ENCODE assay signal across 8 cellular contexts in the genomic region with DNA sequence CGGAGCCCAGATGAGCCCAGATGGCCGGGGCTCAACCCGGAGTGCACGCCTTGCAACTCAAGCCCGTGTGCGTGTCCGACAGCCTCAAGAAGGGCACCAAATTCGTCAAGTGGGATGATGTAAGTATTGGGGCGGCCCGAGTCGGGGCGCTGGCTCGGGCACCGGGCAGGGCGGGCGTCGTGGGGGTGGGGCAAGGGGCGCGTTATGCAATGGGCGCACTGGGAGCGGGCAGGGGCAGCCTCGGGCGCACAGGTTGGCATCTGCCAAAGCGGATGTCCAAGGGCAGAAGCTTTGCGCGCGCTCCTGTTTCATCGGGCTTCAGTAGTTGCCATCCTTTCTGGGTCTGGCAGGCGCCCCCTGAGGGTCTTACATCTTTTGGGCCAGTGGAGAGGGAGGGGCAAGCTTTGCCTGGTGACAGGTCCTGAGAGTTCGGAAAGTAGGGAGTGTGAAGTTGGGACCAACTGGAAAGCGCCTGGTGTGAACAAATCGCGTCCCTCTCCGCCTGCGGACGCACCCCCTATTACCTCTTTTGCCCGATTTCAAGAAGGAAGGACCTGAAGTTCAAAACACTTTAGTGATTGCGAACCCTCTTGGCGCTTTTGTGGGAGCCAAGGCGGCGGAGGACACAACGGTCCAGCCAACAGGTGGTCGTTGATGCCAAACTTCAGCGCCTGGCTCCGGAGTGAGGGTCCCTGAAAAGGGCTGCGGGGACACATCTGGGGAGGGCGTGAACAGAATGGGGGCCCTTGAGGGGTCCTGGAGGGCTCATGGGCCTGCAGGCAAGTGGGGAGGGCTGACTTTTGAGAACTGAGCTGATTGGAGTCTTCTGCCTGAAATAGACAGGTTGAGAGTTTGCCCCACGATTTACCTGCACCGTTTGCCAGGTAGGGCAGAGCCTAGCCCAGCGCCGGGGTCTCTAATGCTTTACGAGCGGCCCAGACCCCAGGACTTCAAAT. TPM values are rescaled to one million over a fixed set of nuclear protein-coding genes. Genes with fewer than 3 reads are reported as not detected.
DNase-seq lines count a peak whose midpoint lies in the region; ATAC-seq and TF ChIP-seq lines count a peak whose summit lies in the region.

No MANE protein-coding gene starts in this region.

- ATAC-seq in heart left ventricle, result peak in 2 of 4 donors; percentile 21 to 44
- no peak for ATAC-seq in HG03196 (IDR thresholded peaks at IDR 0.05; ENCODE audit: unreplicated experiment)
- ATAC-seq in HG02970 (IDR thresholded peaks at IDR 0.05; ENCODE audit: low FRiP score, unreplicated experiment), result no peak

- H3K9me3 ChIP-seq in heart left ventricle (no peaks in the 10 kb centered on the region), parathyroid adenoma (ENCODE audit: control insufficient read depth, low read length) (no peaks in the 10 kb centered on the region)

- no peaks in the 10 kb centered on the region for H3K36me3 Mint-ChIP-seq in activated naive CD4-positive, alpha-beta T cell treated with anti-CD3 and anti-CD28 coated beads, Interleukin-2, amount 10 ng/mL, durations not matched to agents 7 days and 5 days

- peaks cover 27% of the 10 kb centered on the region for H3K79me2 ChIP-seq in parathyroid adenoma

- H3K27ac ChIP-seq in heart left ventricle, result peak overlapping the region; percentile 53 to 91 (median 82)
- H3K27ac ChIP-seq in parathyroid adenoma, result peak overlapping the region; percentile 51

- H3K4me3 ChIP-seq in HFF-Myc (replicated peaks; ENCODE audit: low read depth, low read length), result peak overlapping the region; percentile 68
- H3K4me3 ChIP-seq in heart left ventricle, result peak overlapping the region; percentile 59 to 97 (median 78)
- peak overlapping the region; percentile 75 for H3K4me3 ChIP-seq in parathyroid adenoma (ENCODE audit: low read depth, low read length)

- TF ChIP-seq POLR2A in heart left ventricle (IDR thresholded peaks at IDR 0.05), result no peak

- peak overlapping the region; percentile 15 for H3K9ac ChIP-seq in parathyroid adenoma

- peaks cover 0 to 30% (median 7%) of the 10 kb centered on the region in 12 donors for H3K4me1 ChIP-seq in heart left ventricle
- peaks cover 12% of the 10 kb centered on the region for H3K4me1 ChIP-seq in parathyroid adenoma

- no peak overlapping the region for H3K27ac Mint-ChIP-seq in activated naive CD4-positive, alpha-beta T cell treated with anti-CD3 and anti-CD28 coated beads, Interleukin-2, amount 10 ng/mL, durations not matched to agents 7 days and 5 days

- peak overlapping the region; percentile 87 for H2AFZ ChIP-seq in parathyroid adenoma

- H3K36me3 ChIP-seq in heart left ventricle (no peaks in the 10 kb centered on the region), parathyroid adenoma (ENCODE audit: control insufficient read depth, insufficient read depth, low read length) (no peaks in the 10 kb centered on the region)

- peaks cover 60% of the 10 kb centered on the region for H3K27me3 Mint-ChIP-seq in activated naive CD4-positive, alpha-beta T cell treated with anti-CD3 and anti-CD28 coated beads, Interleukin-2, amount 10 ng/mL, durations not matched to agents 7 days and 5 days

- TF ChIP-seq CTCF in HFF-Myc (IDR thresholded peaks at IDR 0.05; ENCODE audit: low read depth, low read length, missing control alignments), result no peak
- no peak for TF ChIP-seq CTCF in heart left ventricle (IDR thresholded peaks at IDR 0.05)
- no peak for TF ChIP-seq CTCF in parathyroid adenoma (IDR thresholded peaks at IDR 0.05)

- peak overlapping the region; percentile 56 for H3K4me3 Mint-ChIP-seq in activated naive CD4-positive, alpha-beta T cell treated with anti-CD3 and anti-CD28 coated beads, Interleukin-2, amount 10 ng/mL, durations not matched to agents 7 days and 5 days

- H3K27me3 ChIP-seq in heart left ventricle, result peaks cover 0 to 7% (median 0%) of the 10 kb centered on the region in 9 donors
- no peaks in the 10 kb centered on the region for H3K27me3 ChIP-seq in parathyroid adenoma (ENCODE audit: control insufficient read depth, insufficient read depth, low read length)

- intact Hi-C loops in heart left ventricle (cut with DNase I), result loop anchor here (1.0 to 10.0 kb wide), 18 partner anchors 86 to 589 kb away; no protein-coding TSS in a partner anchor

- CTCF ChIA-PET in activated naive CD4-positive, alpha-beta T cell treated with anti-CD3 and anti-CD28 coated beads, Interleukin-2, amount 10 ng/mL, durations not matched to agents 7 days and 5 days (lab: Charles Lee), result interaction anchor here (1.8 kb wide), 1 partner anchor 589 kb away, joined by 8 read pairs; no protein-coding TSS in a partner anchor

- H3K9me3 Mint-ChIP-seq in activated naive CD4-positive, alpha-beta T cell treated with anti-CD3 and anti-CD28 coated beads, Interleukin-2, amount 10 ng/mL, durations not matched to agents 7 days and 5 days, result no peaks in the 10 kb centered on the region

- H3K4me1 Mint-ChIP-seq in activated naive CD4-positive, alpha-beta T cell treated with anti-CD3 and anti-CD28 coated beads, Interleukin-2, amount 10 ng/mL, durations not matched to agents 7 days and 5 days, result peaks cover 12% of the 10 kb centered on the region

- DNase-seq in Ammon's horn (ENCODE audit: low spot score), result peak; percentile 12
- DNase-seq in HFF-Myc (ENCODE audit: extremely low read depth, low read depth), result no peak
- DNase-seq in activated naive CD4-positive, alpha-beta T cell treated with anti-CD3 and anti-CD28 coated beads, Interleukin-2, amount 10 ng/mL, durations not matched to agents 7 days and 5 days, result no peak
- DNase-seq in heart left ventricle, result peak; percentile 36 to 74 (median 39)
- DNase-seq in inferior parietal cortex (ENCODE audit: extremely low spot score), result no peak

- 5 to 14% (median 10%) methylated on average over 32 to 53 of the region's 53 CpGs for WGBS in heart left ventricle, 4 donors

- H3K4me2 ChIP-seq in parathyroid adenoma (ENCODE audit: low read length), result peak overlapping the region; percentile 85

RNA-seq across cellular contexts. Expression of gene PLCB1, which starts 0.8 kb away (rescaled TPM):
- total RNA-seq in heart left ventricle, result 10 to 100 TPM in 3 of 9 donors, 1 to 10 TPM in 6; 4.0 to 12.1 (median 8.0) TPM
- 1 to 10 TPM; 2.5 to 3.1 TPM for polyA plus RNA-seq in heart left ventricle

Comparison
In these comparisons a context has a peak if more than half of its experiments do, and no peak if none do; other contexts are left out.
1. DNase-seq: peak in Ammon's horn (single experiment) and heart left ventricle (5 of 5); none in HFF-Myc (single experiment), activated naive CD4-positive, alpha-beta T cell treated with anti-CD3 and anti-CD28 coated beads, Interleukin-2, amount 10 ng/mL, durations not matched to agents 7 days and 5 days (single experiment) and inferior parietal cortex (single experiment).
2. Peak in every context shown above with its lines, with median percentiles within 50 percentile points of each other: H3K4me3 ChIP-seq.